Comparison of ENCODE assay signal across 25 cellular contexts in the genomic region with DNA sequence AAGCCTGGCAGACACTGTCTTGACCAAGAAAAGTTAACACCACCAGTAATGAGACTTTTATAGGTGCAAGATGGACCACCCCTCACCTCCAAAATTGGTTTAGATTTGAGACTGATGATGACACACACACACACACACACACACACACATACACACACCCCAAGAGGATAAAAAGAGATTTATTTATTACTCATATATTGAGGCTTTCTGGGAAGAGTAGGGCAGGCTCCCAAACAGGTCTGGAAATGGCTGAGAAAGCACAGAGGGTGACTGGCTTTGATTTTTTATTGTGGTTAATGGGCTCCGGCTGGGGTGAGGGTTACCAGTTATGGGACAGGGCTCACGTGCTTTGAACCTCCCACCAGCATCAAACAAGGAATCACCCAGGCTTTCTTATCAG. TPM values are rescaled to one million over a fixed set of nuclear protein-coding genes. Genes with fewer than 3 reads are reported as not detected.
"Had no signal": no experiment of that assay in that cellular context is flagged by ENCODE, and none has a peak within 500 bp of the region (broad histone marks: within the 10 kb centered on the region; RNA-seq: fewer than 3 reads in every experiment).

No MANE protein-coding gene starts in this region.

- H3K36me3 ChIP-seq: MG63, Peyer's patch, SJSA1 had no signal

- H3K4me1 ChIP-seq: Peyer's patch, SJSA1 had no signal

- H3K27me3 ChIP-seq: MG63, Peyer's patch, SJSA1 had no signal

- H2AFZ ChIP-seq: PC-9 had no signal

- H3K4me3 ChIP-seq: MG63, PC-9, Peyer's patch, SJSA1, SK-N-MC had no signal

- H3K27ac ChIP-seq: HL-60, PC-9, Peyer's patch, SJSA1, SK-N-MC had no signal

- H3K9me3 ChIP-seq: Peyer's patch, SJSA1 had no signal

- FAIRE-seq: HTR-8/SVneo had no signal

- H3K4me2 ChIP-seq: PC-9 had no signal

- DNase-seq: KBM-7, MG63, NCI-H1092, NCI-H1105 treated with DMSO at 0.1 percent for 48 hours, NCI-H1436, NCI-H187, NCI-H2029, NCI-H2081 treated with DMSO at 0.1 percent for 48 hours, NCI-H2171, NCI-H226, NCI-H446, NCI-H510A, NCI-H524 treated with DMSO at 0.1 percent for 48 hours, NCI-H69, NCI-H774, PC-9, Peyer's patch, SIG-M5, SW 1271 had no signal

RNA-seq across cellular contexts. Expression of a gene that starts 54.2 kb away (rescaled TPM):
- total RNA-seq: RPMI7951, SJSA1 had no signal
- polyA plus RNA-seq: IgD-negative memory B cell had no signal
